1 cellular context compared by ENCODE assay signal in genomic region chr16:67919618-67920210, GRCh38.
TF ChIP-seq lines count a peak whose summit lies in the region.

No MANE protein-coding gene starts in this region.

TF ChIP-seq in IMR-90, 13 proteins besides CTCF, POLR2A, EP300 and RAD21:
- TF ChIP-seq BHLHE40 (IDR thresholded peaks at IDR 0.05; ENCODE audit: low read depth, low read length) (no peak), USF2 (IDR thresholded peaks at IDR 0.05; ENCODE audit: low read depth, low read length) (no peak)
